ENCODE assay signal across 12 cellular contexts in genomic region chr10:125085281-125085680, GRCh38.
DNase-seq lines count a peak whose midpoint lies in the region; ATAC-seq and TF ChIP-seq lines count a peak whose summit lies in the region.
"Had no signal": no experiment of that assay in that cellular context is flagged by ENCODE, and none has a peak within 500 bp of the region (broad histone marks: within the 10 kb centered on the region; RNA-seq: fewer than 3 reads in every experiment).

No MANE protein-coding gene starts in this region.

- peak; percentile 36 for ATAC-seq in Panc1

- no peak for TF ChIP-seq EP300 in esophagus muscularis mucosa (IDR thresholded peaks at IDR 0.05)

- H3K4me3 Mint-ChIP-seq in osteocyte (ENCODE audit: unreplicated experiment), result no peak overlapping the region
- no peak overlapping the region for H3K4me3 Mint-ChIP-seq in activated naive CD4-positive, alpha-beta T cell treated with anti-CD3 and anti-CD28 coated beads for 36 hours
- H3K4me3 Mint-ChIP-seq: activated naive CD4-positive, alpha-beta T cell treated with anti-CD3 and anti-CD28 coated beads, Interleukin-2, amount 50 U/mL, for 24 hours; B cell had no signal

- H3K9me3 ChIP-seq in Panc1 (ENCODE audit: control insufficient read depth, insufficient read depth, low read depth, low read length), result no peaks in the 10 kb centered on the region
- no peaks in the 10 kb centered on the region for H3K9me3 ChIP-seq in esophagus muscularis mucosa

- peak overlapping the region; percentile 35; the same call in 1 of the 2 replicates for H3K4me3 ChIP-seq in ACC112 (ENCODE audit: low read depth, low read length)
- peak overlapping the region in 1 of 2 experiments; percentile 25; a peak in 3 of 4 replicates for H3K4me3 ChIP-seq in Panc1 (ENCODE audit: low read depth in 2 of 2, low read length in 2 of 2)
- no peak overlapping the region for H3K4me3 ChIP-seq in esophagus muscularis mucosa

- H3K27ac Mint-ChIP-seq in osteocyte (ENCODE audit: unreplicated experiment), result peak overlapping the region; percentile 98
- H3K27ac Mint-ChIP-seq in activated naive CD4-positive, alpha-beta T cell treated with anti-CD3 and anti-CD28 coated beads for 36 hours, result no peak overlapping the region
- H3K27ac Mint-ChIP-seq: activated naive CD4-positive, alpha-beta T cell treated with anti-CD3 and anti-CD28 coated beads, Interleukin-2, amount 50 U/mL, for 24 hours; B cell had no signal

- DNase-seq in Panc1 (ENCODE audit: low read depth, low spot score) (no peak), esophagus muscularis mucosa (ENCODE audit: extremely low spot score) (no peak), osteocyte (ENCODE audit: extremely low spot score, unreplicated experiment) (no peak), substantia nigra (lab: John Stamatoyannopoulos, UW) (no peak), nucleus accumbens (lab: John Stamatoyannopoulos, UW) (no peak)
- DNase-seq in activated naive CD4-positive, alpha-beta T cell (lab: John Stamatoyannopoulos, UW), result no peak
- no peak for DNase-seq in activated naive CD4-positive, alpha-beta T cell treated with anti-CD3 and anti-CD28 coated beads for 36 hours
- DNase-seq: GOT3, Kasumi-1 had no signal

- POLR2A ChIA-PET in Panc1 (lab: Charles Lee), result interaction anchor here (0.8 kb wide), 1 partner anchor 29 kb away, joined by 3 read pairs; no protein-coding TSS in a partner anchor

- in situ Hi-C loops in Panc1 (cut with HindIII; ENCODE audit: low pct_unique_long_range_greater_than_20kb, low sequenced_read_pairs), result no loop called here

- H3K27me3 Mint-ChIP-seq in osteocyte (ENCODE audit: unreplicated experiment), result no peaks in the 10 kb centered on the region
- no peaks in the 10 kb centered on the region for H3K27me3 Mint-ChIP-seq in activated naive CD4-positive, alpha-beta T cell treated with anti-CD3 and anti-CD28 coated beads for 36 hours (ENCODE audit: low read depth)
- H3K27me3 Mint-ChIP-seq: activated naive CD4-positive, alpha-beta T cell treated with anti-CD3 and anti-CD28 coated beads, Interleukin-2, amount 50 U/mL, for 24 hours had no signal

- peaks cover 62% of the 10 kb centered on the region for H3K79me2 ChIP-seq in ACC112 (ENCODE audit: control insufficient read depth, insufficient read depth, low read length, unreplicated experiment)

- H3K36me3 ChIP-seq in ACC112 (ENCODE audit: insufficient read depth, low read length), result 0 out of 2 replicates have a peak, but pooled peaks cover 9% of the 10 kb centered on the region
- 0 out of 2 replicates have a peak, but pooled peaks cover 2% of the 10 kb centered on the region for H3K36me3 ChIP-seq in Panc1 (ENCODE audit: control insufficient read depth, insufficient read depth, low read length)
- H3K36me3 ChIP-seq in esophagus muscularis mucosa, result peaks cover 9 to 23% (median 17%) of the 10 kb centered on the region in 4 donors

- H3K27ac ChIP-seq in ACC112 (ENCODE audit: low read depth, low read length) (peak overlapping the region; percentile 94), Panc1 (ENCODE audit: low read length) (peak overlapping the region; percentile 81), esophagus muscularis mucosa (replicated peaks in 1 of 4) (peak overlapping the region; percentile 76 to 89 (median 86)), substantia nigra (ENCODE audit: low read depth, low read length, poor library complexity, severe bottlenecking) (no peak overlapping the region)

- peaks cover 80% of the 10 kb centered on the region for H3K4me1 Mint-ChIP-seq in osteocyte (ENCODE audit: unreplicated experiment)
- H3K4me1 Mint-ChIP-seq in activated naive CD4-positive, alpha-beta T cell treated with anti-CD3 and anti-CD28 coated beads for 36 hours (ENCODE audit: low read depth), result no peaks in the 10 kb centered on the region
- H3K4me1 Mint-ChIP-seq: activated naive CD4-positive, alpha-beta T cell treated with anti-CD3 and anti-CD28 coated beads, Interleukin-2, amount 50 U/mL, for 24 hours; B cell had no signal

- 80% methylated on average over 10 of the region's 10 CpGs for WGBS in esophagus muscularis mucosa

- H3K27me3 ChIP-seq in ACC112 (ENCODE audit: insufficient read depth, low read length) (no peaks in the 10 kb centered on the region), Panc1 (ENCODE audit: control insufficient read depth, insufficient read depth, low read length) (no peaks in the 10 kb centered on the region), esophagus muscularis mucosa (no peaks in the 10 kb centered on the region)

- peaks cover 40% of the 10 kb centered on the region for H3K4me1 ChIP-seq in ACC112 (ENCODE audit: control insufficient read depth, insufficient read depth, low read length, unreplicated experiment)
- H3K4me1 ChIP-seq in Panc1 (ENCODE audit: control insufficient read depth, insufficient read depth, low read length), result peaks cover 34% of the 10 kb centered on the region
- H3K4me1 ChIP-seq in esophagus muscularis mucosa, result peaks cover 61 to 72% (median 68%) of the 10 kb centered on the region in 4 donors

- intact Hi-C loops in Panc1 (cut with micrococcal nuclease; ENCODE audit: unreplicated experiment) (loop anchor here (10.0 kb wide), 1 partner anchor 70 kb away; no protein-coding TSS in a partner anchor), esophagus muscularis mucosa (cut with DNase I) (no loop called here)
- intact Hi-C loops in activated naive CD4-positive, alpha-beta T cell treated with anti-CD3 and anti-CD28 coated beads for 36 hours (cut with micrococcal nuclease), result no loop called here

- no peak for TF ChIP-seq POLR2A in esophagus muscularis mucosa (IDR thresholded peaks at IDR 0.05; ENCODE audit: low read depth)

- no peak for TF ChIP-seq CTCF in Panc1 (IDR thresholded peaks at IDR 0.05)
- TF ChIP-seq CTCF in esophagus muscularis mucosa (IDR thresholded peaks at IDR 0.05), result no peak
- TF ChIP-seq CTCF in osteocyte (IDR thresholded peaks at IDR 0.05), result no peak

- CTCF ChIA-PET in Panc1 (lab: Charles Lee), result interaction anchor here (1.1 kb wide), 1 partner anchor 37 kb away, joined by 5 read pairs; no protein-coding TSS in a partner anchor
- CTCF ChIA-PET in activated naive CD4-positive, alpha-beta T cell treated with anti-CD3 and anti-CD28 coated beads for 36 hours (lab: Charles Lee), result interaction anchor here (0.9 kb wide), 1 partner anchor 164 kb away, joined by 3 read pairs; no protein-coding TSS in a partner anchor

- no peaks in the 10 kb centered on the region for H3K9me3 Mint-ChIP-seq in osteocyte (ENCODE audit: unreplicated experiment)
- no peaks in the 10 kb centered on the region for H3K9me3 Mint-ChIP-seq in activated naive CD4-positive, alpha-beta T cell treated with anti-CD3 and anti-CD28 coated beads for 36 hours
- H3K9me3 Mint-ChIP-seq: activated naive CD4-positive, alpha-beta T cell treated with anti-CD3 and anti-CD28 coated beads, Interleukin-2, amount 50 U/mL, for 24 hours had no signal

- peaks cover 29% of the 10 kb centered on the region for H3K36me3 Mint-ChIP-seq in osteocyte (ENCODE audit: unreplicated experiment)
- H3K36me3 Mint-ChIP-seq in activated naive CD4-positive, alpha-beta T cell treated with anti-CD3 and anti-CD28 coated beads for 36 hours (ENCODE audit: low read depth), result no peaks in the 10 kb centered on the region
- H3K36me3 Mint-ChIP-seq: activated naive CD4-positive, alpha-beta T cell treated with anti-CD3 and anti-CD28 coated beads, Interleukin-2, amount 50 U/mL, for 24 hours had no signal

- no TSS peak for BruUV-seq in Panc1 (replicated peaks; lab: Mats Ljungman, UMichigan)

- H2AFZ ChIP-seq in ACC112 (ENCODE audit: low read length, unreplicated experiment), result no peak overlapping the region
